In the genomic region with DNA sequence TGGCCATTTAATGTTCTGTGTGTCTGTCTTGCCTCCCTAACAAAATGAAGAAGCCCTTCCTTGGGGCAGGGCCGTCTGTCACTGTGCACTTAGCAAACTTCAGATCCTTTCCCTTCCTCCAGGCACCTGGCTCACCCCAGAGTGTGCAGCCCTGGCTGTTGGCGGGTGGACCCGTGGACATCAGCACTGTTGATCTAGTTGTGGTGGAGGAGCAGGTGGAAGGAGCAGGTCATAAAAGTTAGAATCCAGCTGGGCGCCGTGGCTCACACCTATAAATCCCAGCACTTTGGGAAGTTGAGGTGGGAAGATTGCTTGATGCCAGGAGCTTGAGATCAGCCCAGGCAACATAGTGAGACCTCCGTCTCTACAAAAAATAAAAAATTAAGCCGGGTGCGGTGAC, we compare ENCODE assay signal across 1 cellular context.
TF ChIP-seq lines count a peak whose summit lies in the region.

No MANE protein-coding gene starts in this region.

TF ChIP-seq in WTC11, 78 proteins besides CTCF, POLR2A, EP300 and RAD21 (continued from another document):
- TF ChIP-seq, protein P1, sequence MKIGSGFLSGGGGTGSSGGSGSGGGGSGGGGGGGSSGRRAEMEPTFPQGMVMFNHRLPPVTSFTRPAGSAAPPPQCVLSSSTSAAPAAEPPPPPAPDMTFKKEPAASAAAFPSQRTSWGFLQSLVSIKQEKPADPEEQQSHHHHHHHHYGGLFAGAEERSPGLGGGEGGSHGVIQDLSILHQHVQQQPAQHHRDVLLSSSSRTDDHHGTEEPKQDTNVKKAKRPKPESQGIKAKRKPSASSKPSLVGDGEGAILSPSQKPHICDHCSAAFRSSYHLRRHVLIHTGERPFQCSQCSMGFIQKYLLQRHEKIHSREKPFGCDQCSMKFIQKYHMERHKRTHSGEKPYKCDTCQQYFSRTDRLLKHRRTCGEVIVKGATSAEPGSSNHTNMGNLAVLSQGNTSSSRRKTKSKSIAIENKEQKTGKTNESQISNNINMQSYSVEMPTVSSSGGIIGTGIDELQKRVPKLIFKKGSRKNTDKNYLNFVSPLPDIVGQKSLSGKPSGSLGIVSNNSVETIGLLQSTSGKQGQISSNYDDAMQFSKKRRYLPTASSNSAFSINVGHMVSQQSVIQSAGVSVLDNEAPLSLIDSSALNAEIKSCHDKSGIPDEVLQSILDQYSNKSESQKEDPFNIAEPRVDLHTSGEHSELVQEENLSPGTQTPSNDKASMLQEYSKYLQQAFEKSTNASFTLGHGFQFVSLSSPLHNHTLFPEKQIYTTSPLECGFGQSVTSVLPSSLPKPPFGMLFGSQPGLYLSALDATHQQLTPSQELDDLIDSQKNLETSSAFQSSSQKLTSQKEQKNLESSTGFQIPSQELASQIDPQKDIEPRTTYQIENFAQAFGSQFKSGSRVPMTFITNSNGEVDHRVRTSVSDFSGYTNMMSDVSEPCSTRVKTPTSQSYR (CRISPR knock-in tag; IDR thresholded peaks at IDR 0.05), result no peak
- TF ChIP-seq FOXP1 (CRISPR knock-in tag; IDR thresholded peaks at IDR 0.05; ENCODE audit: borderline replicate concordance) (no peak), GRHL2 (CRISPR knock-in tag; IDR thresholded peaks at IDR 0.05; ENCODE audit: insufficient replicate concordance, severe bottlenecking) (no peak), ETV6 (CRISPR knock-in tag; IDR thresholded peaks at IDR 0.05) (no peak), SOX15 (CRISPR knock-in tag; IDR thresholded peaks at IDR 0.05) (no peak)
- TF ChIP-seq, protein P2, sequence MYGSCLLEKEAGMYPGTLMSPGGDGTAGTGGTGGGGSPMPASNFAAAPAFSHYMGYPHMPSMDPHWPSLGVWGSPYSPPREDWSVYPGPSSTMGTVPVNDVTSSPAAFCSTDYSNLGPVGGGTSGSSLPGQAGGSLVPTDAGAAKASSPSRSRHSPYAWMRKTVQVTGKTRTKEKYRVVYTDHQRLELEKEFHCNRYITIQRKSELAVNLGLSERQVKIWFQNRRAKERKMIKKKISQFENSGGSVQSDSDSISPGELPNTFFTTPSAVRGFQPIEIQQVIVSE (CRISPR knock-in tag; IDR thresholded peaks at IDR 0.05; ENCODE audit: borderline replicate concordance), result no peak
- TF ChIP-seq, protein P3, sequence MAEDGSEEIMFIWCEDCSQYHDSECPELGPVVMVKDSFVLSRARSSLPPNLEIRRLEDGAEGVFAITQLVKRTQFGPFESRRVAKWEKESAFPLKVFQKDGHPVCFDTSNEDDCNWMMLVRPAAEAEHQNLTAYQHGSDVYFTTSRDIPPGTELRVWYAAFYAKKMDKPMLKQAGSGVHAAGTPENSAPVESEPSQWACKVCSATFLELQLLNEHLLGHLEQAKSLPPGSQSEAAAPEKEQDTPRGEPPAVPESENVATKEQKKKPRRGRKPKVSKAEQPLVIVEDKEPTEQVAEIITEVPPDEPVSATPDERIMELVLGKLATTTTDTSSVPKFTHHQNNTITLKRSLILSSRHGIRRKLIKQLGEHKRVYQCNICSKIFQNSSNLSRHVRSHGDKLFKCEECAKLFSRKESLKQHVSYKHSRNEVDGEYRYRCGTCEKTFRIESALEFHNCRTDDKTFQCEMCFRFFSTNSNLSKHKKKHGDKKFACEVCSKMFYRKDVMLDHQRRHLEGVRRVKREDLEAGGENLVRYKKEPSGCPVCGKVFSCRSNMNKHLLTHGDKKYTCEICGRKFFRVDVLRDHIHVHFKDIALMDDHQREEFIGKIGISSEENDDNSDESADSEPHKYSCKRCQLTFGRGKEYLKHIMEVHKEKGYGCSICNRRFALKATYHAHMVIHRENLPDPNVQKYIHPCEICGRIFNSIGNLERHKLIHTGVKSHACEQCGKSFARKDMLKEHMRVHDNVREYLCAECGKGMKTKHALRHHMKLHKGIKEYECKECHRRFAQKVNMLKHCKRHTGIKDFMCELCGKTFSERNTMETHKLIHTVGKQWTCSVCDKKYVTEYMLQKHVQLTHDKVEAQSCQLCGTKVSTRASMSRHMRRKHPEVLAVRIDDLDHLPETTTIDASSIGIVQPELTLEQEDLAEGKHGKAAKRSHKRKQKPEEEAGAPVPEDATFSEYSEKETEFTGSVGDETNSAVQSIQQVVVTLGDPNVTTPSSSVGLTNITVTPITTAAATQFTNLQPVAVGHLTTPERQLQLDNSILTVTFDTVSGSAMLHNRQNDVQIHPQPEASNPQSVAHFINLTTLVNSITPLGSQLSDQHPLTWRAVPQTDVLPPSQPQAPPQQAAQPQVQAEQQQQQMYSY (CRISPR knock-in tag; IDR thresholded peaks at IDR 0.05), result no peak
TF ChIP-seq in WTC11: peak in this region for 0.
